In genomic region chr1:24914226-24915069, GRCh38 we compare ENCODE assay signal across 10 cellular contexts. TPM values are rescaled to one million over a fixed set of nuclear protein-coding genes. Genes with fewer than 3 reads are reported as not detected.
DNase-seq lines count a peak whose midpoint lies in the region; ATAC-seq and TF ChIP-seq lines count a peak whose summit lies in the region.
"Had no signal": no experiment of that assay in that cellular context is flagged by ENCODE, and none has a peak within 500 bp of the region (broad histone marks: within the 10 kb centered on the region; RNA-seq: fewer than 3 reads in every experiment).

No MANE protein-coding gene starts in this region.

- H3K4me1 ChIP-seq in SJCRH30 (peaks cover 39% of the 10 kb centered on the region), fibroblast of lung (ENCODE audit: control insufficient read depth, extremely low read depth, insufficient read depth, low read length) (peaks cover 5% of the 10 kb centered on the region)
- H3K4me1 ChIP-seq: HAP-1 had no signal

- H3K9me3 ChIP-seq in SJCRH30 (replicated peaks) (no peaks in the 10 kb centered on the region), fibroblast of lung (ENCODE audit: control insufficient read depth, insufficient read depth, low read depth, low read length) (no peaks in the 10 kb centered on the region)
- H3K9me3 ChIP-seq: HAP-1 had no signal

- peaks cover 40 to 56% of the 10 kb centered on the region in 2 donors for H3K36me3 Mint-ChIP-seq in CD14-positive monocyte

- H3K4me3 ChIP-seq in SJCRH30 (peak overlapping the region; percentile 17), fibroblast of lung (replicated peaks in 1 of 4; ENCODE audit: control extremely low read depth in 1 of 4, insufficient read depth in 1 of 4, low read depth in 3 of 4, low read length in 4 of 4) (no peak overlapping the region)
- H3K4me3 ChIP-seq: HAP-1 had no signal

- H3K36me3 ChIP-seq in SJCRH30: no peaks in the 10 kb centered on the region
- no peaks in the 10 kb centered on the region for H3K36me3 ChIP-seq in fibroblast of lung (ENCODE audit: control insufficient read depth, insufficient read depth, low read length)

- H3K27me3 Mint-ChIP-seq in CD14-positive monocyte (ENCODE audit: low read depth in 3 of 3): peaks cover 1 to 3% (median 3%) of the 10 kb centered on the region in 3 donors

- H3K9me3 Mint-ChIP-seq in CD14-positive monocyte: peaks cover 0 to 2% (median 0%) of the 10 kb centered on the region in 7 donors

- intact Hi-C loops in sciatic nerve (cut with DNase I): no loop called here
- intact Hi-C loops in CD14-positive monocyte (cut with micrococcal nuclease): loop anchor here in 1 of 2 donors (10.0 kb wide), 1 partner anchor 290 kb away; no protein-coding TSS in a partner anchor

- no peak overlapping the region for H2AFZ ChIP-seq in fibroblast of lung (ENCODE audit: low read length)

- TF ChIP-seq CTCF in fibroblast of lung (conservative IDR thresholded peaks at IDR 0.05 in 1 of 2, IDR thresholded peaks at IDR 0.05 in 1 of 2; ENCODE audit: low read depth in 1 of 2, low read length in 2 of 2): no peak
- TF ChIP-seq CTCF in CD14-positive monocyte (IDR thresholded peaks at IDR 0.05): no peak

- DNase-seq in ELR (ENCODE audit: low read depth) (peak; percentile 77), SJCRH30 (peak; percentile 91 to 94), fibroblast of lung (ENCODE audit: low read depth in 2 of 2) (peak; percentile 37 to 79), sciatic nerve (ENCODE audit: low spot score) (no peak), CD14-positive monocyte (ENCODE audit: low spot score) (no peak), cerebellar cortex (ENCODE audit: low spot score) (no peak)

- H3K79me2 ChIP-seq in fibroblast of lung (ENCODE audit: control insufficient read depth, insufficient read depth, low read length): no peaks in the 10 kb centered on the region

- H4K20me1 ChIP-seq in fibroblast of lung (ENCODE audit: control insufficient read depth, extremely low read depth, insufficient read depth, low read length): no peaks in the 10 kb centered on the region

- H3K4me3 Mint-ChIP-seq in CD14-positive monocyte: no peak overlapping the region

- ATAC-seq in sciatic nerve: peak; percentile 37
- ATAC-seq in HG03095 (IDR thresholded peaks at IDR 0.05; ENCODE audit: unreplicated experiment): no peak
- ATAC-seq in GM21619 (IDR thresholded peaks at IDR 0.05; ENCODE audit: unreplicated experiment): no peak

- H3K27me3 ChIP-seq in SJCRH30 (peaks cover 28% of the 10 kb centered on the region), fibroblast of lung (ENCODE audit: control insufficient read depth, insufficient read depth, low read length) (no peaks in the 10 kb centered on the region)

- no peak overlapping the region for H3K9ac ChIP-seq in fibroblast of lung (ENCODE audit: insufficient read depth, low read length)
- H3K9ac ChIP-seq: KMS-11 had no signal

- H3K4me1 Mint-ChIP-seq in CD14-positive monocyte: peaks cover 18% of the 10 kb centered on the region

- 0 out of 2 replicates have a peak overlapping the region, but pooled peaks have one; percentile 9 for H3K27ac ChIP-seq in SJCRH30
- peak overlapping the region; percentile 31 for H3K27ac ChIP-seq in fibroblast of lung (ENCODE audit: insufficient read depth, low read length)
- H3K27ac ChIP-seq: KMS-11 had no signal

- no peak overlapping the region for H3K4me2 ChIP-seq in fibroblast of lung (ENCODE audit: extremely low read depth, insufficient read depth, low read length)
- H3K4me2 ChIP-seq: KMS-11 had no signal

- peak overlapping the region in 3 of 7 donors; percentile 19 to 52 (median 24) for H3K27ac Mint-ChIP-seq in CD14-positive monocyte

RNA-seq across cellular contexts. Expression of gene RUNX3, which starts 15.6 kb away (rescaled TPM):
- 0.02 TPM in 1 of 2 replicates, not detected in the other for total RNA-seq in SJCRH30 (2014; rRNA removed; shearing (Covaris generic))
- 0.26 and 0.66 TPM in 2 replicates for total RNA-seq in fibroblast of lung
- 0.48 and 1.8 TPM in 2 replicates for polyA plus RNA-seq in fibroblast of lung
- 1.9 and 4.9 TPM in 2 replicates for polyA plus RNA-seq in fibroblast of lung (2012)
- polyA minus RNA-seq in fibroblast of lung (ENCODE audit: low replicate concordance): 0.51 and 8.1 TPM in 2 replicates
- total RNA-seq in sciatic nerve: 2.0 TPM
- 1 to 10 TPM; 4.4 to 6.7 TPM for polyA plus RNA-seq in CD14-positive monocyte

Comparison
In these comparisons a context has a peak if more than half of its experiments do, and no peak if none do; other contexts are left out.
1. DNase-seq: peak in ELR (single experiment), SJCRH30 (2 of 2) and fibroblast of lung (2 of 2); none in sciatic nerve (single experiment), CD14-positive monocyte (single experiment) and cerebellar cortex (single experiment).